Comparison of ENCODE assay signal across 32 cellular contexts in the genomic region with DNA sequence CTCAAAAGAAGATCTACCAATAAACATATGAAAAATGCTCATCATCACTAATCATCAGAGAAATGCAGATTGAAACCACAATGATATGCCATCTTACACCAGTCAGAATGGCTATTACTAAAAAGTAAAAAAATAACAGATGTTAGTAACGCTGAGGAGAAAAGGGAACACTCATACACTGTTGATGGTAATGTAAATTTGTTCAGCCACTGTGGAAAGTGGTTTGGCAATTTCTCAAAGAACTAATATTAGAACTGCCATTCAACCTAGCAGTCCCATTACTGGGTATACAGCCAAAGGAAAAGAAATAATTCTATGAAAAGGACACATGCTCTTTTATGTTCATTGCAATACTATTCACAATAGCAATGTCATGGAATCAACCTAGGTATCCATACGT.
A peak's percentile ranks its signal among the peaks of the same experiment; 100 is the strongest.
DNase-seq lines count a peak whose midpoint lies in the region; ATAC-seq and TF ChIP-seq lines count a peak whose summit lies in the region.
"Had no signal": no experiment of that assay in that cellular context is flagged by ENCODE, and none has a peak within 500 bp of the region (broad histone marks: within the 10 kb centered on the region; RNA-seq: fewer than 3 reads in every experiment).

No MANE protein-coding gene starts in this region.

- no peaks in the 10 kb centered on the region for H3K27me3 ChIP-seq in thoracic aorta (replicated peaks; ENCODE audit: insufficient read depth)
- H3K27me3 ChIP-seq: adrenal gland, dorsolateral prefrontal cortex, gastroesophageal sphincter, neural progenitor cell, suprapubic skin had no signal

- H3K9me3 ChIP-seq in thoracic aorta: no peaks in the 10 kb centered on the region
- H3K9me3 ChIP-seq: adrenal gland, gastroesophageal sphincter had no signal

- H3K4me3 ChIP-seq in astrocyte of the cerebellum (ENCODE audit: low read depth, low read length) (no peak overlapping the region), thoracic aorta (no peak overlapping the region)
- H3K4me3 ChIP-seq: adrenal gland, dorsolateral prefrontal cortex, gastroesophageal sphincter, neural progenitor cell, smooth muscle cell, suprapubic skin had no signal

- no peak overlapping the region for H3K27ac ChIP-seq in thoracic aorta
- H3K27ac ChIP-seq: 22Rv1, adrenal gland, dorsolateral prefrontal cortex, gastroesophageal sphincter, HL-60, neural progenitor cell, suprapubic skin had no signal

- H3K36me3 ChIP-seq in thoracic aorta: no peaks in the 10 kb centered on the region
- H3K36me3 ChIP-seq: adrenal gland, gastroesophageal sphincter, neural progenitor cell, suprapubic skin had no signal

- in situ Hi-C loops in astrocyte of the cerebellum (cut with HindIII; ENCODE audit: low sequenced_read_pairs): no loop called here

- no peak for TF ChIP-seq CTCF in astrocyte of the cerebellum (IDR thresholded peaks at IDR 0.05; ENCODE audit: low read depth, low read length, missing control alignments)
- no peak for TF ChIP-seq CTCF in thoracic aorta (IDR thresholded peaks at IDR 0.05)

- DNase-seq in DMS153 (lab: John Stamatoyannopoulos, UW) (peak; percentile 1), DMS153 treated with DMSO at 0.1 percent for 48 hours (lab: John Stamatoyannopoulos, UW; ENCODE audit: unreplicated experiment) (no peak), NCI-H2029 treated with DMSO at 0.1 percent for 48 hours (lab: John Stamatoyannopoulos, UW) (peak; percentile 28), astrocyte of the cerebellum (ENCODE audit: low read depth) (peak; percentile 53), thoracic aorta (ENCODE audit: low spot score) (no peak), NCI-H526 (lab: John Stamatoyannopoulos, UW) (no peak), occipital lobe (lab: John Stamatoyannopoulos, UW) (no peak), COLO668 (lab: John Stamatoyannopoulos, UW; ENCODE audit: unreplicated experiment) (no peak)
- DNase-seq: activated CD4-positive, alpha-beta memory T cell treated with anti-CD3 and anti-CD28 coated beads, Interleukin-2, amount 10 ng/mL, durations not matched to agents 7 days and 5 days; activated CD4-positive, CD25-positive, alpha-beta regulatory T cell treated with anti-CD3 and anti-CD28 coated beads, Interleukin-2, amount 50 U/mL, for 72 hours; activated CD8-positive, alpha-beta memory T cell treated with anti-CD3 and anti-CD28 coated beads, Interleukin-2, amount 50 U/mL, for 4 hours; activated naive CD4-positive, alpha-beta T cell treated with anti-CD3 and anti-CD28 coated beads, Interleukin-2, amount 10 ng/mL, durations not matched to agents 7 days and 5 days; adrenal gland; Calu3; dorsolateral prefrontal cortex; GOT3; hippocampal formation; KG1; mesendoderm; MM.1S; NCI-H1417 treated with DMSO at 0.1 percent for 48 hours; posterior cingulate gyrus; right cardiac atrium; stimulated activated naive CD4-positive, alpha-beta T cell treated with Interleukin-2 at 50 U/mL for 16 hours had no signal

- no peaks in the 10 kb centered on the region for H3K4me1 ChIP-seq in thoracic aorta (ENCODE audit: control insufficient read depth in 1 of 2, low read depth in 2 of 2)
- H3K4me1 ChIP-seq: adrenal gland, gastroesophageal sphincter, suprapubic skin had no signal

- peak; percentile 26 for ATAC-seq in thoracic aorta (ENCODE audit: insufficient number of reproducible peaks, low FRiP score, low read depth)
- ATAC-seq: gastroesophageal sphincter, left lobe of liver, right cardiac atrium, SK-N-SH treated with all-trans-retinoic acid at 6 μM for 48 hours had no signal

Comparison
In these comparisons a context has a peak if more than half of its experiments do, and no peak if none do; other contexts are left out.
1. DNase-seq: peak in DMS153 (single experiment), NCI-H2029 treated with DMSO at 0.1 percent for 48 hours (single experiment) and astrocyte of the cerebellum (single experiment); none in DMS153 treated with DMSO at 0.1 percent for 48 hours (single experiment), thoracic aorta (single experiment), NCI-H526 (0 of 2), occipital lobe (single experiment) and COLO668 (single experiment).